7 cellular contexts compared by ENCODE assay signal in genomic region chr19:8444140-8444676, GRCh38. TPM values are rescaled to one million over a fixed set of nuclear protein-coding genes. Genes with fewer than 3 reads are reported as not detected.
DNase-seq lines count a peak whose midpoint lies in the region; ATAC-seq and TF ChIP-seq lines count a peak whose summit lies in the region.
"Not testable (repeated sequence)": the region's sequence is repeated elsewhere in the genome, so short reads cannot be mapped to it uniquely, and the experiment has no call there.
"Had no signal": no experiment of that assay in that cellular context is flagged by ENCODE, and none has a peak within 500 bp of the region (broad histone marks: within the 10 kb centered on the region; RNA-seq: fewer than 3 reads in every experiment).

No MANE protein-coding gene starts in this region.

- H3K9me3 Mint-ChIP-seq in activated T-cell treated with anti-CD3 and anti-CD28 coated beads, Interleukin-2, amount 50 U/mL, for 24 hours; effector memory CD8-positive, alpha-beta T cell: not testable (repeated sequence)

- peaks cover 34% of the 10 kb centered on the region for H3K4me1 ChIP-seq in KMS-11 (ENCODE audit: low read depth, poor library complexity, severe bottlenecking)
- peaks cover 1 to 31% (median 23%) of the 10 kb centered on the region in 4 donors for H3K4me1 ChIP-seq in liver (ENCODE audit: control insufficient read depth in 4 of 4, insufficient read depth in 4 of 4, low read length in 3 of 4)

- peaks cover 38% of the 10 kb centered on the region for H3K36me3 Mint-ChIP-seq in activated T-cell treated with anti-CD3 and anti-CD28 coated beads, Interleukin-2, amount 50 U/mL, for 24 hours (ENCODE audit: low read depth)
- H3K36me3 Mint-ChIP-seq in effector memory CD8-positive, alpha-beta T cell (ENCODE audit: insufficient read depth) = peaks cover 31% of the 10 kb centered on the region

- peak overlapping the region; percentile 83; the same call in 1 of the 2 replicates for H3K27ac ChIP-seq in KMS-11
- H3K27ac ChIP-seq in liver (ENCODE audit: low read depth in 1 of 2, low read length in 2 of 2) = peak overlapping the region; percentile 90 to 91

- WGBS in liver = 26% methylated on average over 32 of the region's 32 CpGs

- peak overlapping the region; percentile 99 for H3K27ac Mint-ChIP-seq in activated T-cell treated with anti-CD3 and anti-CD28 coated beads, Interleukin-2, amount 50 U/mL, for 24 hours
- H3K27ac Mint-ChIP-seq in effector memory CD8-positive, alpha-beta T cell = peak overlapping the region; percentile 94 to 99

- POLR2A ChIA-PET in AG04449 (lab: Yijun Ruan, JAX) = interaction anchor here (0.7 to 1.8 kb wide), 9 partner anchors 10 to 108 kb away, joined by 3 to 6 read pairs (median 3); no protein-coding TSS in a partner anchor

- not testable (repeated sequence) for H3K27me3 Mint-ChIP-seq in activated T-cell treated with anti-CD3 and anti-CD28 coated beads, Interleukin-2, amount 50 U/mL, for 24 hours; effector memory CD8-positive, alpha-beta T cell

- not testable (repeated sequence) for TF ChIP-seq RAD21 in liver (IDR thresholded peaks at IDR 0.05)

- H3K9ac ChIP-seq in KMS-11 (peak overlapping the region; percentile 98; the same call in 1 of the 2 replicates), liver (ENCODE audit: low read depth in 1 of 2, low read length in 2 of 2) (peak overlapping the region; percentile 52 to 95)

- H3K9me3 ChIP-seq in liver (ENCODE audit: control insufficient read depth in 4 of 4, low read length in 3 of 4) = not testable (repeated sequence)

- intact Hi-C loops in sciatic nerve (cut with DNase I) = not testable (repeated sequence)

- H2AFZ ChIP-seq in KMS-11 (ENCODE audit: low read depth) = peak overlapping the region; percentile 97

- not testable (repeated sequence) for H3K36me3 ChIP-seq in KMS-11 (ENCODE audit: insufficient read depth); liver (ENCODE audit: control insufficient read depth in 4 of 4, insufficient read depth in 3 of 4, low read depth in 1 of 4, low read length in 3 of 4)

- TF ChIP-seq CTCF in AG04449 (IDR thresholded peaks at IDR 0.05; ENCODE audit: insufficient read depth, low read length, missing control alignments); KMS-11 (conservative IDR thresholded peaks at IDR 0.05; ENCODE audit: low read depth, low read length); liver (IDR thresholded peaks at IDR 0.05; ENCODE audit: low read depth, low read length, missing input control): not testable (repeated sequence)

- peak overlapping the region; percentile 58 for H3K4me3 ChIP-seq in AG04449 (ENCODE audit: low read depth, low read length)
- not testable (repeated sequence) for H3K4me3 ChIP-seq in KMS-11 (IDR thresholded peaks at IDR 0.05; ENCODE audit: insufficient read depth, low read depth, low read length)
- H3K4me3 ChIP-seq in liver (ENCODE audit: low read depth in 1 of 3, low read length in 3 of 3) = peak overlapping the region; percentile 7 to 76 (median 56)

- peak overlapping the region; percentile 53 for H3K4me2 ChIP-seq in KMS-11

- DNase-seq in AG04449 (ENCODE audit: low read depth, low spot score); activated T-cell treated with anti-CD3 and anti-CD28 coated beads, Interleukin-2, amount 50 U/mL, for 24 hours; effector memory CD8-positive, alpha-beta T cell: not testable (repeated sequence)
- DNase-seq in sciatic nerve (ENCODE audit: low spot score) = peak; percentile 49

- H3K27me3 ChIP-seq in KMS-11 (ENCODE audit: insufficient read depth, low read depth); liver (ENCODE audit: control insufficient read depth in 4 of 4, insufficient read depth in 4 of 4, low read length in 3 of 4): not testable (repeated sequence)

- peak overlapping the region; percentile 95 for H3K4me3 Mint-ChIP-seq in activated T-cell treated with anti-CD3 and anti-CD28 coated beads, Interleukin-2, amount 50 U/mL, for 24 hours
- peak overlapping the region; percentile 82 to 96 for H3K4me3 Mint-ChIP-seq in effector memory CD8-positive, alpha-beta T cell

- CTCF ChIA-PET in AG04449 (lab: Yijun Ruan, JAX) = interaction anchor here (0.8 to 1.6 kb wide), 5 partner anchors 30 to 135 kb away, joined by 3 to 6 read pairs (median 3); no protein-coding TSS in a partner anchor

- peaks cover 36% of the 10 kb centered on the region; the same call in 1 of the 2 replicates for H4K20me1 ChIP-seq in KMS-11 (ENCODE audit: insufficient read depth)

- H3K79me2 ChIP-seq in KMS-11 (ENCODE audit: insufficient read depth, low read depth) = peaks cover 44% of the 10 kb centered on the region

- peaks cover 35% of the 10 kb centered on the region for H3K4me1 Mint-ChIP-seq in activated T-cell treated with anti-CD3 and anti-CD28 coated beads, Interleukin-2, amount 50 U/mL, for 24 hours (ENCODE audit: low read depth)
- H3K4me1 Mint-ChIP-seq in effector memory CD8-positive, alpha-beta T cell (ENCODE audit: low read depth in 2 of 2) = peaks cover 28 to 41% of the 10 kb centered on the region in 2 donors

- not testable (repeated sequence) for ATAC-seq in effector memory CD8-positive, alpha-beta T cell (replicated peaks)
- peak; percentile 1 for ATAC-seq in sciatic nerve

TF ChIP-seq in liver, 16 proteins besides CTCF, POLR2A, EP300 and RAD21:
- peak in 1 of 2 donors; percentile 9 for TF ChIP-seq RXRA (IDR thresholded peaks at IDR 0.05)

RNA-seq across cellular contexts. Expression of gene HNRNPM, which starts 0.6 kb away (rescaled TPM):
- total RNA-seq in liver (10 to 100 TPM; 66.3 to 75.1 TPM), sciatic nerve (154 TPM)
- 10 to 100 TPM; 39.4 to 86.9 TPM for polyA plus RNA-seq in liver

RNA-seq across cellular contexts. Expression of gene MARCHF2, which starts 31.1 kb away (rescaled TPM):
- total RNA-seq in liver = 10 to 100 TPM; 78.6 to 89.5 TPM
- polyA plus RNA-seq in liver = 10 to 100 TPM; 21.6 to 39.1 TPM
- total RNA-seq in sciatic nerve = 44.7 TPM

RNA-seq across cellular contexts. Expression of gene RAB11B, which starts 54.0 kb away (rescaled TPM):
- 10 to 100 TPM; 31.9 to 91.2 TPM for total RNA-seq in liver
- polyA plus RNA-seq in liver = 10 to 100 TPM; 27.3 to 58.1 TPM
- 91.6 TPM for total RNA-seq in sciatic nerve

RNA-seq across cellular contexts. Expression of gene PRAM1, which starts 58.2 kb away (rescaled TPM):
- total RNA-seq in liver = 1 to 10 TPM in 1 of 2 donors, under 1 TPM in 1; 0.84 to 1.8 TPM
- under 1 TPM; 0.75 to 0.77 TPM for polyA plus RNA-seq in liver
- total RNA-seq in sciatic nerve = 8.8 TPM
- total RNA-seq: HT1080 had no signal
